11 cellular contexts compared by ENCODE assay signal in the genomic region with DNA sequence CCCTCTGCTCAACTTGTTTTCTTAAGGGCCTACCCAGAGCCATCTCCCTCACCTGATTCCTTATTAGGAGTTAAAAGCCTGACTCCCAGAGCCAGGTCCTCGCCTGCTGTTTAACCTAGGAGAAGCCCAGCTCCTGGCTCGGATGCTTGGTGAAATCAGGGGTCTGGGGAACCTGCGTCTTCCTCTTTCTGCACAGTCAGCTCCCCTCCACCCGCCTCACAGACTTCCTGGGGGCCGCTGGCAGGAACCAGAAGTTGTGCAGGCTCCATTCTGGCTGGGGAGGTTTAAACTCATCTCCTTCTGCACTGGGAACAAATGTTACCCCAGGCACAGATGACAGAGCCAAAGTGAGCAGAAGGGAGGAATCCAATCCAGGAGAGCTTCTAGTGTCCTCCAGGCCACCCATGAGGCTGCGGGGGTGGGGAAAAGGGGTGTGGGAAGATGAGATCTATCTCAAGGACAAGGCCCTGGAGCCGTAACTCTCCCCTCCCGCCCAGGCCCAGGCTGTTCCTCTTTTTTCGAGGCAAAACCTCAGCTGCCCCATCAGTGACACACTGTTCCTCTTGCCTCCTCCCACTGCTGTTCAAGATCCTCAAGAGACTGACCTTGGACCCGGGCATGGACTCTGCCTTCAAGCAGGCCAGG. TPM values are rescaled to one million over a fixed set of nuclear protein-coding genes. Genes with fewer than 3 reads are reported as not detected.
DNase-seq lines count a peak whose midpoint lies in the region; ATAC-seq and TF ChIP-seq lines count a peak whose summit lies in the region.
"Had no signal": no experiment of that assay in that cellular context is flagged by ENCODE, and none has a peak within 500 bp of the region (broad histone marks: within the 10 kb centered on the region; RNA-seq: fewer than 3 reads in every experiment).

No MANE protein-coding gene starts in this region.

- peaks cover 7 to 12% (median 11%) of the 10 kb centered on the region in 3 donors for H3K4me1 Mint-ChIP-seq in IgD-negative memory B cell
- H3K4me1 Mint-ChIP-seq in activated B cell treated with CpG ODN at 0.5 μM for 24 hours = peaks cover 11% of the 10 kb centered on the region
- H3K4me1 Mint-ChIP-seq in stimulated activated memory B cell treated with anti-CD40 and anti-IgM and Interleukin-4, amounts not matched to agents 10 μg/mL and 1 μg/mL and 100 μg/mL, for 72 hours = peaks cover 23% of the 10 kb centered on the region
- peaks cover 3% of the 10 kb centered on the region for H3K4me1 Mint-ChIP-seq in activated T-helper 2 cell treated with anti-CD3 and anti-CD28 coated beads, Interferon-gamma antibody, Interleukin-2, Interleukin-4, amounts not matched to agents 10 μg/mL and 5 μg/mL and 100 μg/mL, durations not matched to agents 14 hours and 24 hours and 36 hours (ENCODE audit: low read depth)

- H3K4me3 Mint-ChIP-seq in IgD-negative memory B cell (peak overlapping the region in 2 of 4 donors; percentile 35 to 65), activated B cell treated with CpG ODN at 0.5 μM for 24 hours (no peak overlapping the region)
- H3K4me3 Mint-ChIP-seq in stimulated activated memory B cell treated with anti-CD40 and anti-IgM and Interleukin-4, amounts not matched to agents 10 μg/mL and 1 μg/mL and 100 μg/mL, for 72 hours = no peak overlapping the region
- H3K4me3 Mint-ChIP-seq in activated T-helper 2 cell treated with anti-CD3 and anti-CD28 coated beads, Interferon-gamma antibody, Interleukin-2, Interleukin-4, amounts not matched to agents 10 μg/mL and 5 μg/mL and 100 μg/mL, durations not matched to agents 14 hours and 24 hours and 36 hours (ENCODE audit: low read depth) = no peak overlapping the region

- H3K27ac Mint-ChIP-seq in IgD-negative memory B cell (peak overlapping the region in 2 of 3 donors; percentile 6 to 89), activated B cell treated with CpG ODN at 0.5 μM for 24 hours (no peak overlapping the region)
- peak overlapping the region; percentile 71 for H3K27ac Mint-ChIP-seq in stimulated activated memory B cell treated with anti-CD40 and anti-IgM and Interleukin-4, amounts not matched to agents 10 μg/mL and 1 μg/mL and 100 μg/mL, for 72 hours
- H3K27ac Mint-ChIP-seq in activated T-helper 2 cell treated with anti-CD3 and anti-CD28 coated beads, Interferon-gamma antibody, Interleukin-2, Interleukin-4, amounts not matched to agents 10 μg/mL and 5 μg/mL and 100 μg/mL, durations not matched to agents 14 hours and 24 hours and 36 hours = no peak overlapping the region

- H3K36me3 Mint-ChIP-seq in IgD-negative memory B cell = no peaks in the 10 kb centered on the region
- no peaks in the 10 kb centered on the region for H3K36me3 Mint-ChIP-seq in activated B cell treated with CpG ODN at 0.5 μM for 24 hours (ENCODE audit: low read depth)
- H3K36me3 Mint-ChIP-seq in stimulated activated memory B cell treated with anti-CD40 and anti-IgM and Interleukin-4, amounts not matched to agents 10 μg/mL and 1 μg/mL and 100 μg/mL, for 72 hours = no peaks in the 10 kb centered on the region
- H3K36me3 Mint-ChIP-seq in activated T-helper 2 cell treated with anti-CD3 and anti-CD28 coated beads, Interferon-gamma antibody, Interleukin-2, Interleukin-4, amounts not matched to agents 10 μg/mL and 5 μg/mL and 100 μg/mL, durations not matched to agents 14 hours and 24 hours and 36 hours (ENCODE audit: low read depth) = no peaks in the 10 kb centered on the region

- H3K27me3 Mint-ChIP-seq in IgD-negative memory B cell (peaks cover 18% of the 10 kb centered on the region), activated B cell treated with CpG ODN at 0.5 μM for 24 hours (peaks cover 18% of the 10 kb centered on the region)
- peaks cover 22% of the 10 kb centered on the region for H3K27me3 Mint-ChIP-seq in stimulated activated memory B cell treated with anti-CD40 and anti-IgM and Interleukin-4, amounts not matched to agents 10 μg/mL and 1 μg/mL and 100 μg/mL, for 72 hours
- H3K27me3 Mint-ChIP-seq in activated T-helper 2 cell treated with anti-CD3 and anti-CD28 coated beads, Interferon-gamma antibody, Interleukin-2, Interleukin-4, amounts not matched to agents 10 μg/mL and 5 μg/mL and 100 μg/mL, durations not matched to agents 14 hours and 24 hours and 36 hours (ENCODE audit: low read depth) = peaks cover 19% of the 10 kb centered on the region

- no peak for DNase-seq in activated B cell treated with CpG ODN at 0.5 μM for 24 hours
- peak; percentile 42 for DNase-seq in left kidney (ENCODE audit: low read depth, low spot score)
- no peak for DNase-seq in activated T-helper 2 cell treated with anti-CD3 and anti-CD28 coated beads, Interferon-gamma antibody, Interleukin-2, Interleukin-4, amounts not matched to agents 10 μg/mL and 5 μg/mL and 100 μg/mL, durations not matched to agents 14 hours and 24 hours and 36 hours (ENCODE audit: low spot score)
- no peak for DNase-seq in NCI-H1436 treated with DMSO at 0.1 percent for 48 hours (lab: John Stamatoyannopoulos, UW)
- no peak for DNase-seq in GM19240 (ENCODE audit: insufficient read length, low spot score)
- no peak for DNase-seq in activated CD4-positive, alpha-beta T cell treated with anti-CD3 and anti-CD28 coated beads for 4 hours
- DNase-seq: MM.1S, occipital lobe, T1000 had no signal

- TF ChIP-seq CTCF in activated B cell treated with CpG ODN at 0.5 μM for 24 hours (IDR thresholded peaks at IDR 0.05) = no peak

- CTCF ChIA-PET in activated B cell treated with CpG ODN at 0.5 μM for 24 hours (lab: Charles Lee) = no interaction called here

- ATAC-seq in activated B cell treated with CpG ODN at 0.5 μM for 24 hours (ENCODE audit: low read depth) = peak; percentile 31
- peak; percentile 64 for ATAC-seq in stimulated activated memory B cell treated with anti-CD40 and anti-IgM and Interleukin-4, amounts not matched to agents 10 μg/mL and 1 μg/mL and 100 μg/mL, for 72 hours

- POLR2A ChIA-PET in activated B cell treated with CpG ODN at 0.5 μM for 24 hours (lab: Charles Lee) = no interaction called here

- H3K9me3 Mint-ChIP-seq in IgD-negative memory B cell = no peaks in the 10 kb centered on the region
- no peaks in the 10 kb centered on the region for H3K9me3 Mint-ChIP-seq in activated B cell treated with CpG ODN at 0.5 μM for 24 hours
- H3K9me3 Mint-ChIP-seq in stimulated activated memory B cell treated with anti-CD40 and anti-IgM and Interleukin-4, amounts not matched to agents 10 μg/mL and 1 μg/mL and 100 μg/mL, for 72 hours = no peaks in the 10 kb centered on the region
- H3K9me3 Mint-ChIP-seq in activated T-helper 2 cell treated with anti-CD3 and anti-CD28 coated beads, Interferon-gamma antibody, Interleukin-2, Interleukin-4, amounts not matched to agents 10 μg/mL and 5 μg/mL and 100 μg/mL, durations not matched to agents 14 hours and 24 hours and 36 hours = no peaks in the 10 kb centered on the region

- intact Hi-C loops in activated B cell treated with CpG ODN at 0.5 μM for 24 hours (cut with micrococcal nuclease) = loop anchor here (5.0 kb wide), 1 partner anchor 64 kb away; no protein-coding TSS in a partner anchor
- intact Hi-C loops in activated T-helper 2 cell treated with anti-CD3 and anti-CD28 coated beads, Interferon-gamma antibody, Interleukin-2, Interleukin-4, amounts not matched to agents 10 μg/mL and 5 μg/mL and 100 μg/mL, durations not matched to agents 14 hours and 24 hours and 36 hours (cut with micrococcal nuclease) = no loop called here

RNA-seq across cellular contexts. Expression of a gene that starts 31.2 kb away (rescaled TPM):
- not detected for polyA plus RNA-seq in IgD-negative memory B cell
- total RNA-seq in activated B cell treated with CpG ODN at 0.5 μM for 24 hours = not detected in 2 replicates
- total RNA-seq in activated T-helper 2 cell treated with anti-CD3 and anti-CD28 coated beads, Interferon-gamma antibody, Interleukin-2, Interleukin-4, amounts not matched to agents 10 μg/mL and 5 μg/mL and 100 μg/mL, durations not matched to agents 14 hours and 24 hours and 36 hours = not detected in 2 replicates

Comparison
In these comparisons a context has a peak if more than half of its experiments do, and no peak if none do; other contexts are left out.
1. H3K27ac Mint-ChIP-seq: peak in IgD-negative memory B cell (2 of 3) and stimulated activated memory B cell treated with anti-CD40 and anti-IgM and Interleukin-4, amounts not matched to agents 10 μg/mL and 1 μg/mL and 100 μg/mL, for 72 hours (single experiment); none in activated B cell treated with CpG ODN at 0.5 μM for 24 hours (single experiment) and activated T-helper 2 cell treated with anti-CD3 and anti-CD28 coated beads, Interferon-gamma antibody, Interleukin-2, Interleukin-4, amounts not matched to agents 10 μg/mL and 5 μg/mL and 100 μg/mL, durations not matched to agents 14 hours and 24 hours and 36 hours (single experiment).